In genomic region chr10:18759575-18759974, GRCh38 we compare ENCODE assay signal across 22 cellular contexts.
A peak's percentile ranks its signal among the peaks of the same experiment; 100 is the strongest.
DNase-seq lines count a peak whose midpoint lies in the region; ATAC-seq, FAIRE-seq and TF ChIP-seq lines count a peak whose summit lies in the region.
"Had no signal": no experiment of that assay in that cellular context is flagged by ENCODE, and none has a peak within 500 bp of the region (broad histone marks: within the 10 kb centered on the region; RNA-seq: fewer than 3 reads in every experiment).

No MANE protein-coding gene starts in this region.

- no peak overlapping the region for H2AFZ ChIP-seq in OCI-LY7 (ENCODE audit: low read length)

- no TSS peak for BruUV-seq in OCI-LY7 (replicated peaks; lab: Mats Ljungman, UMichigan)

- no peak overlapping the region for H3K27ac ChIP-seq in OCI-LY7 (ENCODE audit: low read depth, low read length, poor library complexity, severe bottlenecking)
- H3K27ac ChIP-seq: left ventricle myocardium inferior, neutrophil, tibial nerve had no signal

- no peaks in the 10 kb centered on the region for H3K79me2 ChIP-seq in OCI-LY7 (ENCODE audit: insufficient read depth, low read depth, low read length)

- DNase-seq in NCI-H69 (lab: John Stamatoyannopoulos, UW) (no peak), HTR-8/SVneo (ENCODE audit: insufficient read length, low spot score) (no peak), OCI-LY7 (ENCODE audit: low spot score) (no peak)
- DNase-seq: activated B cell treated with CpG ODN at 0.5 μM for 24 hours; activated CD8-positive, alpha-beta T cell treated with anti-CD3 and anti-CD28 coated beads, Interleukin-2, amount 10 ng/mL, durations not matched to agents 7 days and 5 days; activated naive CD8-positive, alpha-beta T cell treated with anti-CD3 and anti-CD28 coated beads, Interleukin-2, amount 50 U/mL, for 24 hours; Calu3; erythroblast; left ventricle myocardium inferior; NCI-H1694; NCI-H345; Right ventricle myocardium superior; stimulated activated naive CD4-positive, alpha-beta T cell treated with Interleukin-2 at 50 U/mL for 16 hours; T-cell had no signal

- no peak overlapping the region for H3K4me3 ChIP-seq in OCI-LY7 (ENCODE audit: low read depth, low read length, poor library complexity, severe bottlenecking)
- H3K4me3 ChIP-seq: left ventricle myocardium inferior, tibial nerve had no signal

- CTCF ChIA-PET in OCI-LY7 (lab: Charles Lee; ENCODE audit: unreplicated experiment) = no interaction called here

- no peak overlapping the region for H3K4me2 ChIP-seq in OCI-LY7 (ENCODE audit: low read length)

- FAIRE-seq in HTR-8/SVneo (lab: Jason Lieb, UNC) = no peak

- H3K36me3 ChIP-seq in OCI-LY7 (ENCODE audit: insufficient read depth, low read length) = no peaks in the 10 kb centered on the region
- H3K36me3 ChIP-seq: left ventricle myocardium inferior, neutrophil, tibial nerve had no signal

- no peaks in the 10 kb centered on the region for H4K20me1 ChIP-seq in OCI-LY7 (ENCODE audit: insufficient read depth, low read length)

- H3K9me2 ChIP-seq in OCI-LY7 (ENCODE audit: insufficient read depth, low read length) = no peaks in the 10 kb centered on the region

- H3K9me3 ChIP-seq in OCI-LY7 (ENCODE audit: low read length) = no peaks in the 10 kb centered on the region
- H3K9me3 ChIP-seq: left ventricle myocardium inferior, neutrophil, tibial nerve had no signal

- ATAC-seq in GM19372 (IDR thresholded peaks at IDR 0.05; ENCODE audit: low read depth, unreplicated experiment) (peak; percentile 89), GM21723 (IDR thresholded peaks at IDR 0.05; ENCODE audit: unreplicated experiment) (peak; percentile 76), HG03066 (IDR thresholded peaks at IDR 0.05; ENCODE audit: low read depth, unreplicated experiment) (peak; percentile 71), HG02759 (IDR thresholded peaks at IDR 0.05; ENCODE audit: unreplicated experiment) (no peak)
- ATAC-seq: activated CD8-positive, alpha-beta T cell treated with anti-CD3 and anti-CD28 coated beads, Interleukin-2, amount 10 ng/mL, durations not matched to agents 7 days and 5 days; activated naive CD8-positive, alpha-beta T cell treated with anti-CD3 and anti-CD28 coated beads, Interleukin-2, amount 50 U/mL, for 24 hours; activated T-helper 17 cell treated with anti-CD3 and anti-CD28 coated beads, Interleukin-2, amount 50 U/mL, for 72 hours; HCT116; T-cell had no signal

- TF ChIP-seq CTCF in OCI-LY7 (conservative IDR thresholded peaks at IDR 0.05; ENCODE audit: low read length) = no peak

- POLR2A ChIA-PET in OCI-LY7 (lab: Charles Lee) = no interaction called here

- intact Hi-C loops in OCI-LY7 (cut with micrococcal nuclease; ENCODE audit: unreplicated experiment) = no loop called here

- H3K4me1 ChIP-seq in OCI-LY7 (ENCODE audit: insufficient read depth, low read length, poor library complexity, severe bottlenecking) = no peaks in the 10 kb centered on the region
- H3K4me1 ChIP-seq: left ventricle myocardium inferior, tibial nerve had no signal
